In genomic region chr17:73703917-73704316, GRCh38 we compare ENCODE assay signal across 22 cellular contexts. TPM values are rescaled to one million over a fixed set of nuclear protein-coding genes. Genes with fewer than 3 reads are reported as not detected.
DNase-seq lines count a peak whose midpoint lies in the region; ATAC-seq, FAIRE-seq and TF ChIP-seq lines count a peak whose summit lies in the region.
"Had no signal": no experiment of that assay in that cellular context is flagged by ENCODE, and none has a peak within 500 bp of the region (broad histone marks: within the 10 kb centered on the region; RNA-seq: fewer than 3 reads in every experiment).

No MANE protein-coding gene starts in this region.

- ATAC-seq in HepG2, result no peak
- no peak for ATAC-seq in right lobe of liver
- no peak for ATAC-seq in T-helper 17 cell
- ATAC-seq in HG03439 (IDR thresholded peaks at IDR 0.05; ENCODE audit: unreplicated experiment), result no peak
- ATAC-seq in GM19467 (IDR thresholded peaks at IDR 0.05; ENCODE audit: unreplicated experiment), result no peak
- ATAC-seq: CD8-positive, alpha-beta T cell had no signal

- no TSS peak for BruUV-seq in HepG2 (replicated peaks; lab: Mats Ljungman, UMichigan)

- no peak for TF ChIP-seq RAD21 in HepG2 (CRISPR knock-in tag; IDR thresholded peaks at IDR 0.05)

- H3K9me3 ChIP-seq in HepG2 (ENCODE audit: low read length) (no peaks in the 10 kb centered on the region), right lobe of liver (no peaks in the 10 kb centered on the region), T-helper 17 cell (ENCODE audit: control insufficient read depth, low read length, poor library complexity, severe bottlenecking) (no peaks in the 10 kb centered on the region), smooth muscle cell (replicated peaks; ENCODE audit: low read depth) (no peaks in the 10 kb centered on the region)
- H3K9me3 ChIP-seq: Caco-2 had no signal

- H3K36me3 ChIP-seq in HepG2 (replicated peaks in 1 of 2; ENCODE audit: control insufficient read depth in 1 of 2, insufficient read depth in 2 of 2, low read length in 2 of 2) (no peaks in the 10 kb centered on the region), right lobe of liver (no peaks in the 10 kb centered on the region), smooth muscle cell (ENCODE audit: low read depth) (no peaks in the 10 kb centered on the region)
- H3K36me3 ChIP-seq: BLaER1 treated with 17β-estradiol and CSF1 and Interleukin-3, amounts not matched to agents 10 nM and 100 nM had no signal

- 32% methylated on average over 2 of the region's 2 CpGs for WGBS in HepG2 (ENCODE audit: low lambda C conversion rate)
- 41% methylated on average over 2 of the region's 2 CpGs for WGBS in right lobe of liver (ENCODE audit: insufficient coverage, low coverage, low lambda C conversion rate, missing lambda C conversion rate)
- 92% methylated on average over 2 of the region's 2 CpGs for WGBS in smooth muscle cell (ENCODE audit: low lambda C conversion rate)

- H2AFZ ChIP-seq in HepG2 (ENCODE audit: low read length) (no peak overlapping the region), smooth muscle cell (ENCODE audit: low read depth) (no peak overlapping the region)

- no peak for FAIRE-seq in HepG2 (lab: Jason Lieb, UNC)
- FAIRE-seq: A549, D721Med, G401.6, GM12891, GM19239 had no signal

- H3K4me3 ChIP-seq in HepG2 (replicated peaks in 1 of 3; ENCODE audit: insufficient read depth in 1 of 3, low read depth in 2 of 3, low read length in 3 of 3) (no peak overlapping the region), right lobe of liver (no peak overlapping the region), smooth muscle cell (no peak overlapping the region)
- H3K4me3 ChIP-seq: A549; BLaER1 treated with 17β-estradiol and CSF1 and Interleukin-3, amounts not matched to agents 10 nM and 100 nM had no signal

- H3K4me2 ChIP-seq in HepG2 (ENCODE audit: low read depth, low read length) (no peak overlapping the region), smooth muscle cell (no peak overlapping the region)
- H3K4me2 ChIP-seq: A549; BLaER1 treated with 17β-estradiol and CSF1 and Interleukin-3, amounts not matched to agents 10 nM and 100 nM had no signal

- H3K9ac ChIP-seq in HepG2 (ENCODE audit: insufficient read depth, low read depth, low read length) (no peak overlapping the region), smooth muscle cell (ENCODE audit: low read depth) (no peak overlapping the region)
- H3K9ac ChIP-seq: BLaER1 treated with 17β-estradiol and CSF1 and Interleukin-3, amounts not matched to agents 10 nM and 100 nM had no signal

- POLR2A ChIA-PET in HepG2 (lab: Yijun Ruan, JAX), result no interaction called here

- intact Hi-C loops in HepG2 (cut with micrococcal nuclease; ENCODE audit: unreplicated experiment), result no loop called here
- intact Hi-C loops in right lobe of liver (cut with DNase I), result no loop called here

- H3K27me3 Mint-ChIP-seq in T-helper 17 cell, result peaks cover 19% of the 10 kb centered on the region
- H3K27me3 Mint-ChIP-seq: CD4-positive, alpha-beta T cell had no signal

- peaks cover 6% of the 10 kb centered on the region for H3F3A ChIP-seq in smooth muscle cell (ENCODE audit: low read depth)

- in situ Hi-C loops in HepG2 (cut with HindIII; ENCODE audit: extremely low pct_ligation_motif_present, low pct_unique_long_range_greater_than_20kb), result no loop called here

- H3K4me1 ChIP-seq in HepG2 (ENCODE audit: insufficient read depth, low read length) (no peaks in the 10 kb centered on the region), right lobe of liver (no peaks in the 10 kb centered on the region), smooth muscle cell (ENCODE audit: low read depth) (no peaks in the 10 kb centered on the region)
- H3K4me1 ChIP-seq: Caco-2 had no signal

- no peak for TF ChIP-seq CTCF in HepG2 (CRISPR knock-in tag; IDR thresholded peaks at IDR 0.05)
- no peak for TF ChIP-seq CTCF in right lobe of liver (IDR thresholded peaks at IDR 0.05)
- TF ChIP-seq CTCF in smooth muscle cell (IDR thresholded peaks at IDR 0.05; ENCODE audit: borderline replicate concordance, insufficient read depth, poor library complexity, severe bottlenecking), result no peak

- H3K36me3 Mint-ChIP-seq in T-helper 17 cell (ENCODE audit: low read depth), result no peaks in the 10 kb centered on the region
- H3K36me3 Mint-ChIP-seq: CD8-positive, alpha-beta T cell had no signal

- no peaks in the 10 kb centered on the region for H3K79me2 ChIP-seq in HepG2 (ENCODE audit: insufficient read depth, low read length)
- H3K79me2 ChIP-seq in smooth muscle cell (ENCODE audit: low read depth), result no peaks in the 10 kb centered on the region

- no peak overlapping the region for H3K4me3 Mint-ChIP-seq in T-helper 17 cell
- H3K4me3 Mint-ChIP-seq: B cell; CD4-positive, alpha-beta T cell; CD8-positive, alpha-beta T cell had no signal

- DNase-seq in HepG2 (ENCODE audit: low spot score) (no peak), right lobe of liver (no peak), T-helper 17 cell (no peak), smooth muscle cell (lab: John Stamatoyannopoulos, UW; ENCODE audit: unreplicated experiment) (no peak)
- DNase-seq: AML-193; Caco-2; Calu3; CD4-positive, alpha-beta T cell; CD8-positive, alpha-beta T cell; DMS79 treated with DMSO at 0.1 percent for 48 hours; GF-D8 had no signal

- peaks cover 4% of the 10 kb centered on the region for H3K4me1 Mint-ChIP-seq in T-helper 17 cell
- H3K4me1 Mint-ChIP-seq: B cell had no signal

- H4K20me1 ChIP-seq in HepG2 (ENCODE audit: insufficient read depth, low read length) (no peaks in the 10 kb centered on the region), smooth muscle cell (ENCODE audit: low read depth) (no peaks in the 10 kb centered on the region)
- H4K20me1 ChIP-seq: BLaER1 treated with 17β-estradiol and CSF1 and Interleukin-3, amounts not matched to agents 10 nM and 100 nM had no signal

- TF ChIP-seq EP300 in HepG2 (IDR thresholded peaks at IDR 0.05; ENCODE audit: low read depth in 2 of 2, low read length in 2 of 2), result no peak
- no peak for TF ChIP-seq EP300 in HepG2 (CRISPR knock-in tag; IDR thresholded peaks at IDR 0.05; ENCODE audit: borderline replicate concordance)

- CTCF ChIA-PET in HepG2 (lab: Yijun Ruan, JAX; ENCODE audit: low intra/inter-chr PET ratio, low total read pairs), result no interaction called here

- peaks cover 0 to 3% of the 10 kb centered on the region in 2 experiments; a peak in 2 of 5 replicates for H3K27me3 ChIP-seq in HepG2 (ENCODE audit: control insufficient read depth in 1 of 2, insufficient read depth in 2 of 2, low read length in 2 of 2)
- H3K27me3 ChIP-seq in right lobe of liver, result no peaks in the 10 kb centered on the region
- H3K27me3 ChIP-seq in smooth muscle cell (ENCODE audit: low read depth), result peaks cover 7% of the 10 kb centered on the region
- H3K27me3 ChIP-seq: BLaER1 treated with 17β-estradiol and CSF1 and Interleukin-3, amounts not matched to agents 10 nM and 100 nM had no signal

- H3K27ac ChIP-seq in HepG2 (ENCODE audit: extremely low read length, insufficient read depth, low read length) (no peak overlapping the region), right lobe of liver (no peak overlapping the region), smooth muscle cell (ENCODE audit: low read depth) (peak overlapping the region; percentile 93)
- H3K27ac ChIP-seq: 22Rv1; A549; BLaER1 treated with 17β-estradiol and CSF1 and Interleukin-3, amounts not matched to agents 10 nM and 100 nM; C4-2B had no signal

- no peak for TF ChIP-seq POLR2A in HepG2 (IDR thresholded peaks at IDR 0.05; ENCODE audit: insufficient read depth in 1 of 2, low read depth in 2 of 2, low read length in 2 of 2)
- no peak for TF ChIP-seq POLR2A in right lobe of liver (IDR thresholded peaks at IDR 0.05)

- H3K27ac Mint-ChIP-seq in T-helper 17 cell, result peak overlapping the region; percentile 56
- H3K27ac Mint-ChIP-seq: B cell; CD4-positive, alpha-beta T cell; CD8-positive, alpha-beta T cell had no signal

RNA-seq across cellular contexts. Expression of gene SDK2, which starts 59.7 kb away (rescaled TPM):
- total RNA-seq in HepG2 (2016; rRNA removed; fragmentation: Illumina TruSeq; extraction: Trizol) (not detected in 2 replicates), right lobe of liver (under 1 TPM; 0.11 to 0.46 (median 0.25) TPM), T-helper 17 cell (1 to 10 TPM; 1.4 TPM), smooth muscle cell (6.5 and 7.5 TPM in 2 replicates)
- total RNA-seq in HepG2 (2016; cell fraction: cytosol; rRNA removed; fragmentation: Illumina TruSeq; extraction: Trizol; ENCODE audit: low read depth), result 0.18 TPM in 1 of 2 replicates, not detected in the other
- total RNA-seq in HepG2 (2016; cell fraction: insoluble cytoplasmic fraction; rRNA removed; fragmentation: Illumina TruSeq; extraction: Trizol), result not detected in 2 replicates
- not detected in 2 replicates for total RNA-seq in HepG2 (2016; cell fraction: membrane; rRNA removed; fragmentation: Illumina TruSeq; extraction: Trizol)
- not detected in 2 replicates for total RNA-seq in HepG2 (2016; cell fraction: nucleus; rRNA removed; fragmentation: Illumina TruSeq; extraction: Trizol)
- polyA plus RNA-seq in HepG2 (2011; rRNA removed) (not detected in 2 replicates), smooth muscle cell (4.6 and 5.7 TPM in 2 replicates)
- polyA plus RNA-seq in HepG2 (2011; cell fraction: cytosol; rRNA removed), result not detected in 2 replicates
- polyA plus RNA-seq in HepG2 (2011; cell fraction: nucleus; rRNA removed), result not detected in 2 replicates
- polyA plus RNA-seq in HepG2 (2012), result not detected in 2 replicates
- not detected in 2 replicates for polyA plus RNA-seq in HepG2 (2016; cell fraction: cytosol; fragmentation: Illumina TruSeq; extraction: Trizol; ENCODE audit: low read depth)
- not detected in 2 replicates for polyA plus RNA-seq in HepG2 (2016; cell fraction: insoluble cytoplasmic fraction; fragmentation: Illumina TruSeq; extraction: Trizol; ENCODE audit: low read depth)
- not detected in 2 replicates for polyA plus RNA-seq in HepG2 (2016; cell fraction: membrane; fragmentation: Illumina TruSeq; extraction: Trizol; ENCODE audit: low read depth)
- polyA plus RNA-seq in HepG2 (2016; cell fraction: nucleus; fragmentation: Illumina TruSeq; extraction: Trizol; ENCODE audit: insufficient read depth, low read depth), result not detected in 2 replicates
- not detected in 2 replicates for polyA minus RNA-seq in HepG2 (2011; rRNA and poly(A)+ RNA removed; ENCODE audit: low replicate concordance)
- polyA minus RNA-seq in HepG2 (2011; cell fraction: cytosol; rRNA and poly(A)+ RNA removed), result not detected in 2 replicates
- polyA minus RNA-seq in HepG2 (2011; cell fraction: nucleus; rRNA and poly(A)+ RNA removed), result not detected in 2 replicates
- total RNA-seq: Calu3 had no signal
